28 cellular contexts compared by ENCODE assay signal in the genomic region with DNA sequence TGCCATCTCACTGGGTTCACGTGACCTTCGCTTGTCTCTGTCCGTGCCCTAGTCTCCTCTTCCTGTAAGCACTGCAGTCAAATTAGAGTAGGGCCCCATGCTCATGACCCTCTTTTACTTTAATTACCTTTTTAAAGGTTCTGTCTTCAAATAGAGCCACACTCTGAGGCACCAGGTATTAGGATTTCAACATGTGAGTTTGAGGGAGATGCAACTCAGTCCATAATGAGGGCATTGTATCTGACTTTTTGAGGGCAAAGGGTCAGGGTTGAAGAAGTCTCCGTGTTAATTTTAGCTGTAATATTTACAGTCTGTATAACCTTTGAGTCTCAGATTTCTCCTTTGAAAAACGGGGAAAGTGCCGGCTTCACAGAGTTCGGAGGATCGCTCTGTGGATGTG.
"Had no signal": no experiment of that assay in that cellular context is flagged by ENCODE, and none has a peak within 500 bp of the region (broad histone marks: within the 10 kb centered on the region; RNA-seq: fewer than 3 reads in every experiment).

No MANE protein-coding gene starts in this region.

- H3K4me3 Mint-ChIP-seq: naive thymus-derived CD8-positive, alpha-beta T cell; natural killer cell treated with Interleukin-12 subunit alpha and Interleukin-12 subunit beta and Interleukin-15 and Interleukin-18, amount 100 ng/mL, for 72 hours; neural progenitor cell; stimulated activated memory B cell treated with anti-CD40 and anti-IgM and Interleukin-4, amounts not matched to agents 10 μg/mL and 1 μg/mL and 100 μg/mL, for 72 hours; stimulated activated naive CD8-positive, alpha-beta T cell treated with anti-CD3 and anti-CD28 coated beads, Interleukin-15, Interleukin-2, amounts not matched to agents 100 ng/mL and 50 ng/mL, for 24 hours had no signal

- H3K27me3 ChIP-seq: neural progenitor cell, ovary, stomach, thyroid gland, tibial nerve, upper lobe of left lung, vagina had no signal

- H3K36me3 ChIP-seq: neural progenitor cell, ovary, spleen, stomach, thoracic aorta, thyroid gland, tibial nerve, upper lobe of left lung, vagina had no signal

- H3K9me3 ChIP-seq: ovary, psoas muscle, spleen, stomach, thoracic aorta, thyroid gland, tibial nerve, upper lobe of left lung, vagina had no signal

- H3K4me3 ChIP-seq: neural progenitor cell, ovary, psoas muscle, skin epidermis, smooth muscle cell, spleen, stomach, thoracic aorta, thyroid gland, tibial nerve, upper lobe of left lung, vagina had no signal

- DNase-seq: naive B cell; naive thymus-derived CD8-positive, alpha-beta T cell; occipital lobe; ovary; posterior cingulate gyrus; psoas muscle; spleen; stimulated activated CD4-positive, alpha-beta T cell treated with anti-CD3 and anti-CD28 coated beads, Interleukin-12 subunit alpha, Interleukin-12 subunit beta, amount 100 ng/mL, for 4 hours; stimulated activated CD4-positive, alpha-beta T cell treated with anti-CD3 and anti-CD28 coated beads, Interleukin-1b, Interleukin-23, amount 100 ng/mL, for 48 hours; stimulated activated CD4-positive, alpha-beta T cell treated with anti-CD3 and anti-CD28 coated beads, Interleukin-4, amount 100 ng/mL, for 1 hour; stimulated activated CD4-positive, alpha-beta T cell treated with anti-CD3 and anti-CD28 coated beads, Interleukin-4, amount 100 ng/mL, for 4 hours; stimulated activated CD8-positive, alpha-beta memory T cell treated with anti-CD3 and anti-CD28 coated beads, Interleukin-4, amount 100 ng/mL, for 48 hours; stimulated activated naive CD4-positive, alpha-beta T cell; stomach; thyroid gland; trophoblast cell; upper lobe of left lung had no signal

- H3K4me1 ChIP-seq: neural progenitor cell, parathyroid adenoma, psoas muscle, spleen, stomach, thyroid gland, tibial nerve, upper lobe of left lung, vagina had no signal

- H3K27ac ChIP-seq: neural progenitor cell, ovary, parathyroid adenoma, psoas muscle, skin epidermis, spleen, stomach, thoracic aorta, thyroid gland, tibial nerve, upper lobe of left lung, vagina had no signal

- H3K4me1 Mint-ChIP-seq: naive B cell; naive thymus-derived CD8-positive, alpha-beta T cell; neural progenitor cell; stimulated activated memory B cell treated with anti-CD40 and anti-IgM and Interleukin-4, amounts not matched to agents 10 μg/mL and 1 μg/mL and 100 μg/mL, for 72 hours had no signal

- H3K36me3 Mint-ChIP-seq: naive B cell; naive thymus-derived CD8-positive, alpha-beta T cell; natural killer cell treated with Interleukin-12 subunit alpha and Interleukin-12 subunit beta and Interleukin-15 and Interleukin-18, amount 100 ng/mL, for 72 hours; neural progenitor cell; stimulated activated memory B cell treated with anti-CD40 and anti-IgM and Interleukin-4, amounts not matched to agents 10 μg/mL and 1 μg/mL and 100 μg/mL, for 72 hours had no signal

- H3K27ac Mint-ChIP-seq: naive B cell; naive thymus-derived CD8-positive, alpha-beta T cell; natural killer cell treated with Interleukin-12 subunit alpha and Interleukin-12 subunit beta and Interleukin-15 and Interleukin-18, amount 100 ng/mL, for 72 hours; neural progenitor cell; progenitor cell of endocrine pancreas; stimulated activated memory B cell treated with anti-CD40 and anti-IgM and Interleukin-4, amounts not matched to agents 10 μg/mL and 1 μg/mL and 100 μg/mL, for 72 hours; stimulated activated naive CD8-positive, alpha-beta T cell treated with anti-CD3 and anti-CD28 coated beads, Interleukin-15, Interleukin-2, amounts not matched to agents 100 ng/mL and 50 ng/mL, for 24 hours had no signal

- H3K9me3 Mint-ChIP-seq: naive thymus-derived CD8-positive, alpha-beta T cell; natural killer cell treated with Interleukin-12 subunit alpha and Interleukin-12 subunit beta and Interleukin-15 and Interleukin-18, amount 100 ng/mL, for 72 hours; neural progenitor cell; stimulated activated memory B cell treated with anti-CD40 and anti-IgM and Interleukin-4, amounts not matched to agents 10 μg/mL and 1 μg/mL and 100 μg/mL, for 72 hours; stimulated activated naive CD8-positive, alpha-beta T cell treated with anti-CD3 and anti-CD28 coated beads, Interleukin-15, Interleukin-2, amounts not matched to agents 100 ng/mL and 50 ng/mL, for 24 hours had no signal
